18 cellular contexts compared by ENCODE assay signal in the genomic region with DNA sequence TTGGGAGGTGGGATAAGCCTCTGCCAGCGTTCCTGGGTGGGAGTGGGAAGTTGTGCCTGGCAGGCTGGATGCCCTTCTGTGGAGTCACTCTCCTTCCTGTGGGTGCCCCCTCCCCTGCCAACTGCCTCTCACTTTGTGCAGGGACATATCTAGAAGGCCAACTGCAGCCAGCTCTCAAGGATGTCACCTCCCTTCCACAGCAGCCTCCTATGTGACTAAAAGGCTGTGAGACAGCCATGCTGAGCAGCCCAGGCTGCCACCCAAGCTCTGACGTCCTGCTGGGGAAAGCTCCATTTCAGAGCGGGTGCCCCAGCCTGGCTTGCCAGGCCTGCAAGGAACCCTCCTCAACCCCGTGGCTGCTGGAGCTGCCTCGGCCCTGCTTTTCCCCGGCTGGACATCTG. TPM values are rescaled to one million over a fixed set of nuclear protein-coding genes. Genes with fewer than 3 reads are reported as not detected.
DNase-seq lines count a peak whose midpoint lies in the region; ATAC-seq and TF ChIP-seq lines count a peak whose summit lies in the region.
"Had no signal": no experiment of that assay in that cellular context is flagged by ENCODE, and none has a peak within 500 bp of the region (broad histone marks: within the 10 kb centered on the region; RNA-seq: fewer than 3 reads in every experiment).

No MANE protein-coding gene starts in this region.

- H3K27ac Mint-ChIP-seq in MCF 10A (ENCODE audit: low read depth, unreplicated experiment): peak overlapping the region; percentile 40

- H3K9me3 Mint-ChIP-seq in MCF 10A (ENCODE audit: unreplicated experiment): no peaks in the 10 kb centered on the region

- H3K9me3 ChIP-seq in breast epithelium (no peaks in the 10 kb centered on the region), upper lobe of right lung (no peaks in the 10 kb centered on the region)
- H3K9me3 ChIP-seq: adrenal gland, gastrocnemius medialis, spleen, suprapubic skin had no signal

- TF ChIP-seq CTCF in MCF 10A (IDR thresholded peaks at IDR 0.05; ENCODE audit: unreplicated experiment) (no peak), breast epithelium (IDR thresholded peaks at IDR 0.05) (no peak), NB4 (IDR thresholded peaks at IDR 0.05; ENCODE audit: low read depth, low read length) (no peak), upper lobe of right lung (IDR thresholded peaks at IDR 0.05) (no peak)

- H3K27ac ChIP-seq in breast epithelium (no peak overlapping the region), epithelial cell of prostate (peak overlapping the region; percentile 78), upper lobe of right lung (peak overlapping the region; percentile 6)
- H3K27ac ChIP-seq: adrenal gland, KMS-11, suprapubic skin had no signal

- peak; percentile 54 for DNase-seq in MCF 10A (ENCODE audit: unreplicated experiment)
- no peak for DNase-seq in breast epithelium (ENCODE audit: low spot score in 2 of 2)
- peak; percentile 39 for DNase-seq in NB4 (ENCODE audit: low read depth)
- DNase-seq in epithelial cell of prostate (ENCODE audit: low read depth, low spot score): no peak
- peak; percentile 46 for DNase-seq in upper lobe of right lung
- no peak for DNase-seq in 8988T
- DNase-seq in erythroblast (lab: John Stamatoyannopoulos, UW): no peak
- no peak for DNase-seq in activated CD4-positive, alpha-beta T cell treated with anti-CD3 and anti-CD28 coated beads, Interleukin-2, amount 50 U/mL, for 48 hours
- DNase-seq: activated CD4-positive, alpha-beta T cell treated with anti-CD3 and anti-CD28 coated beads for 4 hours; NCI-H1105 treated with DMSO at 0.1 percent for 48 hours; spleen had no signal

- TF ChIP-seq POLR2A in breast epithelium (IDR thresholded peaks at IDR 0.05) (no peak), NB4 (IDR thresholded peaks at IDR 0.05; ENCODE audit: extremely low read depth, insufficient read length) (no peak), erythroblast (IDR thresholded peaks at IDR 0.05; ENCODE audit: low read length) (no peak)

- ATAC-seq in upper lobe of right lung: no peak
- ATAC-seq: Panc1, SK-N-SH treated with all-trans-retinoic acid at 6 μM for 48 hours had no signal

- POLR2A ChIA-PET in MCF 10A (lab: Yijun Ruan, JAX): interaction anchor here (0.6 to 8.2 kb wide), 4 partner anchors 13 to 82 kb away, joined by 3 to 88 read pairs (median 7); no protein-coding TSS in a partner anchor

- intact Hi-C loops in MCF 10A (cut with micrococcal nuclease): loop anchor here (1.0 to 2.0 kb wide), 2 partner anchors 12 to 16 kb away; no protein-coding TSS in a partner anchor
- intact Hi-C loops in breast epithelium (cut with DNase I; ENCODE audit: low total_unique reads): no loop called here
- intact Hi-C loops in upper lobe of right lung (cut with DNase I): no loop called here

- H3K4me1 ChIP-seq in breast epithelium: no peaks in the 10 kb centered on the region
- peaks cover 20% of the 10 kb centered on the region for H3K4me1 ChIP-seq in upper lobe of right lung

- H3K36me3 Mint-ChIP-seq in MCF 10A (ENCODE audit: insufficient read depth, unreplicated experiment): no peaks in the 10 kb centered on the region

- H3K27me3 ChIP-seq in breast epithelium: peaks cover 0 to 14% of the 10 kb centered on the region in 2 donors
- H3K27me3 ChIP-seq in upper lobe of right lung: no peaks in the 10 kb centered on the region
- H3K27me3 ChIP-seq: gastrocnemius medialis had no signal

- BruUV-seq in MCF 10A (replicated peaks; lab: Mats Ljungman, UMichigan): no TSS peak

- H3K27me3 Mint-ChIP-seq in MCF 10A (ENCODE audit: insufficient read depth, unreplicated experiment): peaks cover 34% of the 10 kb centered on the region

- no peak overlapping the region for H3K4me3 ChIP-seq in breast epithelium
- H3K4me3 ChIP-seq in NB4 (ENCODE audit: low read depth, low read length): no peak overlapping the region
- H3K4me3 ChIP-seq in upper lobe of right lung: no peak overlapping the region
- H3K4me3 ChIP-seq: adrenal gland, gastrocnemius medialis, spleen, suprapubic skin had no signal

- H3K4me3 Mint-ChIP-seq in MCF 10A (ENCODE audit: unreplicated experiment): no peak overlapping the region

- H3K36me3 ChIP-seq in breast epithelium: no peaks in the 10 kb centered on the region
- H3K36me3 ChIP-seq in upper lobe of right lung: no peaks in the 10 kb centered on the region
- H3K36me3 ChIP-seq: adrenal gland, gastrocnemius medialis, spleen, suprapubic skin had no signal

- peaks cover 36% of the 10 kb centered on the region for H3K4me1 Mint-ChIP-seq in MCF 10A (ENCODE audit: insufficient read depth, unreplicated experiment)

- CTCF ChIA-PET in MCF 10A (lab: Yijun Ruan, JAX): interaction anchor here (0.6 to 8.1 kb wide), 7 partner anchors 11 to 1142 kb away, joined by 3 to 58 read pairs (median 4); no protein-coding TSS in a partner anchor

RNA-seq across cellular contexts. Expression of a gene that starts 19.6 kb away (rescaled TPM):
- not detected in 2 replicates for total RNA-seq in MCF 10A (2022)
- total RNA-seq in breast epithelium: not detected
- total RNA-seq in upper lobe of right lung: 21.7 TPM
- total RNA-seq: mononuclear cell, spleen had no signal

RNA-seq across cellular contexts. Expression of a gene that starts 40.4 kb away (rescaled TPM):
- total RNA-seq in MCF 10A (2022) (1.6 and 3.6 TPM in 2 replicates), breast epithelium (1 to 10 TPM; 1.3 to 6.6 (median 2.9) TPM), upper lobe of right lung (7.0 TPM)

Comparison
In these comparisons a context has a peak if more than half of its experiments do, and no peak if none do; other contexts are left out.
1. DNase-seq: peak in MCF 10A (single experiment), NB4 (single experiment) and upper lobe of right lung (single experiment); none in breast epithelium (0 of 2), epithelial cell of prostate (single experiment), 8988T (single experiment), erythroblast (0 of 2) and activated CD4-positive, alpha-beta T cell treated with anti-CD3 and anti-CD28 coated beads, Interleukin-2, amount 50 U/mL, for 48 hours (0 of 2).
2. H3K27ac ChIP-seq: peak in epithelial cell of prostate (single experiment) and upper lobe of right lung (single experiment); none in breast epithelium (0 of 2).
3. RNA of a gene that starts 19.6 kb away (total RNA-seq): 21.7 TPM in upper lobe of right lung (single experiment); not detected in MCF 10A and not detected in breast epithelium; every median in the first group is over 10 times any median in the second.